ENCODE assay signal across 8 cellular contexts in the genomic region with DNA sequence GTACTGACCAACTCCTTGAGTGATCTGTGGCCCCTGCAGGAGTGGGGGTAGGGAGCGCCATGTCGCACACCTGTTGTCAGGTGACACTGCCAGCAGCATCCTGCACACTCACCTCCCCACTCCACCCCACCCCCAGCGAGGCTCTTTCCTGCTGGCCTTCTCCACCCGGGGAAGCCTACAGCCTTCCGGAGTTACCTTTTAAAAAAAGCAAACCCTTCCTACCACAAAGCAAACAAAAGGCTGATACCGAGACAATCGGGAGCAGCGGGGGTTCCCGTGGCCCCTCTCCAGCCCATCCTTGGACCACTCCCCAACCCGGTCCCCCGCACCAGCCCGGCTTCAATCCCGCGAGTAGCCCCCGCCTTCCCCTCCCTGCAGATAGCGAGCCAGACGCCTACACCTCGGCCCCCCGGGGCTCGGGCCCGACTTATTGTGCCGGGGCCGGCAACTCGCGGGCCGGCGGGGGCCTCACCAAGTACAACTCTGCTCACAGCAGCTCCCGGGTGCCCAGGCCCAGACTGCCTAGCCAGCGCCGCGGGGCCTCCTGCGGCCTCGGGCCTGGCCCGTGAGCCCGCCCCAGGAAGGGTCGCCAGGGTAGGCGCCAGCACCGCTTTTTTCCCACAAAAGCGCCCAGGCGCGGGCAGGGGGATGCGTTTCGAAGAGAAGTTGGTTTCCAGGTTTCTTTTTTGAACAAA. TPM values are rescaled to one million over a fixed set of nuclear protein-coding genes. Genes with fewer than 3 reads are reported as not detected.
DNase-seq lines count a peak whose midpoint lies in the region; ATAC-seq, FAIRE-seq and TF ChIP-seq lines count a peak whose summit lies in the region.

No MANE protein-coding gene starts in this region.

- peak; percentile 48 for ATAC-seq in GM21723 (IDR thresholded peaks at IDR 0.05; ENCODE audit: unreplicated experiment)
- ATAC-seq in activated CD4-positive, CD25-positive, alpha-beta regulatory T cell treated with anti-CD3 and anti-CD28 coated beads, Interleukin-2, amount 50 U/mL, for 24 hours, result peak; percentile 44 to 51
- ATAC-seq in thoracic aorta (ENCODE audit: insufficient number of reproducible peaks, low FRiP score, low read depth), result no peak

- H3K18ac ChIP-seq in H1 (ENCODE audit: extremely low read depth, low read length), result 0 out of 2 replicates have a peak overlapping the region, but pooled peaks have one; percentile 24

- no peak overlapping the region for H2BK5ac ChIP-seq in H1 (ENCODE audit: low read depth, low read length)

- H3K79me2 ChIP-seq in DOHH2 (ENCODE audit: control insufficient read depth, low read length), result peaks cover 68% of the 10 kb centered on the region
- peaks cover 61% of the 10 kb centered on the region for H3K79me2 ChIP-seq in MM.1S (ENCODE audit: low read length)
- peaks cover 0 to 44% of the 10 kb centered on the region in 2 experiments; a peak in 2 of 4 replicates for H3K79me2 ChIP-seq in H1 (ENCODE audit: control insufficient read depth in 1 of 2, insufficient read depth in 2 of 2, low read length in 2 of 2)

- FAIRE-seq in H1 (lab: Jason Lieb, UNC), result no peak

- H3K4ac ChIP-seq in H1 (replicated peaks; ENCODE audit: insufficient read length, low read depth, low read length), result no peak overlapping the region

- no peak overlapping the region for H2BK15ac ChIP-seq in H1 (ENCODE audit: low read length)

- CTCF ChIA-PET in H1 (lab: Charles Lee; ENCODE audit: partially characterized antibody), result interaction anchor here (0.6 kb wide), 1 partner anchor 328 kb away, joined by 3 read pairs; no protein-coding TSS in a partner anchor

- no peak overlapping the region for H3K23ac ChIP-seq in H1 (ENCODE audit: insufficient read length)

- H3K4me1 ChIP-seq in DOHH2 (ENCODE audit: control insufficient read depth, low read length) (peaks cover 53% of the 10 kb centered on the region), MM.1S (ENCODE audit: low read length) (peaks cover 47% of the 10 kb centered on the region), H1 (replicated peaks in 1 of 4; ENCODE audit: control insufficient read depth in 3 of 4, insufficient read depth in 4 of 4, low read length in 3 of 4) (peaks cover 7 to 24% (median 12%) of the 10 kb centered on the region in 4 experiments), thoracic aorta (ENCODE audit: control insufficient read depth in 1 of 2, low read depth in 2 of 2) (peaks cover 24 to 38% of the 10 kb centered on the region in 2 donors)

- H3K27me3 ChIP-seq in DOHH2 (ENCODE audit: control insufficient read depth, low read length), result no peaks in the 10 kb centered on the region
- H3K27me3 ChIP-seq in MM.1S (replicated peaks; ENCODE audit: insufficient read depth, low read length), result no peaks in the 10 kb centered on the region
- peaks cover 6 to 35% (median 29%) of the 10 kb centered on the region in 4 experiments for H3K27me3 ChIP-seq in H1 (replicated peaks in 1 of 4; ENCODE audit: control insufficient read depth in 3 of 4, extremely low read depth in 1 of 4, insufficient read depth in 3 of 4, low read length in 3 of 4)
- no peaks in the 10 kb centered on the region for H3K27me3 ChIP-seq in thoracic aorta (replicated peaks; ENCODE audit: insufficient read depth)

- H2BK12ac ChIP-seq in H1 (ENCODE audit: low read depth, low read length), result no peak overlapping the region

- no peak overlapping the region for H4K5ac ChIP-seq in H1 (ENCODE audit: insufficient read length, low read depth, low read length)

- H2AFZ ChIP-seq in MM.1S (ENCODE audit: low read length) (peak overlapping the region; percentile 61; the same call in 1 of the 2 replicates), H1 (ENCODE audit: low read length) (no peak overlapping the region)

- H3K4me2 ChIP-seq in DOHH2 (ENCODE audit: low read length) (peak overlapping the region; percentile 94), MM.1S (ENCODE audit: low read depth, low read length) (peak overlapping the region; percentile 98), H1 (ENCODE audit: insufficient read depth in 1 of 2, low read depth in 2 of 2, low read length in 2 of 2) (peak overlapping the region; percentile 69 to 95)

- POLR2A ChIA-PET in H1 (lab: Charles Lee; ENCODE audit: partially characterized antibody), result interaction anchor here (1.0 to 1.3 kb wide), 2 partner anchors 13 to 26 kb away, joined by 3 read pairs; no protein-coding TSS in a partner anchor

- TF ChIP-seq EP300 in H1 (IDR thresholded peaks at IDR 0.05; ENCODE audit: borderline replicate concordance in 1 of 2, low read depth in 2 of 2, low read length in 2 of 2), result no peak

- no peaks in the 10 kb centered on the region for H3K9me2 ChIP-seq in DOHH2 (replicated peaks; ENCODE audit: control insufficient read depth, low read length)
- H3K9me2 ChIP-seq in MM.1S (replicated peaks; ENCODE audit: insufficient read depth, low read length), result no peaks in the 10 kb centered on the region

- no peak for TF ChIP-seq RAD21 in H1 (IDR thresholded peaks at IDR 0.05 in 1 of 2, conservative IDR thresholded peaks at IDR 0.05 in 1 of 2; ENCODE audit: low read depth in 2 of 2, low read length in 2 of 2)

- H2BK20ac ChIP-seq in H1 (ENCODE audit: low read length), result no peak overlapping the region

- H3K14ac ChIP-seq in H1 (ENCODE audit: insufficient read length), result no peak overlapping the region

- WGBS in H1 (ENCODE audit: extremely low coverage in 1 of 2, insufficient coverage in 1 of 2, insufficient read length in 1 of 2, insufficient replicate concordance in 2 of 2, low coverage in 1 of 2, low lambda C conversion rate in 2 of 2, missing lambda C conversion rate in 1 of 2), 2 experiments, result 1% methylated on average over 30 of the region's 43 CpGs; no CpG with 5 or more reads in 1 of the 2 experiments

- no peak overlapping the region for H2AK5ac ChIP-seq in H1 (ENCODE audit: low read depth, low read length)

- H3K4me3 ChIP-seq in DOHH2 (ENCODE audit: low read length) (peak overlapping the region; percentile 84), MM.1S (ENCODE audit: low read length) (peak overlapping the region; percentile 99), H1 (ENCODE audit: extremely low read depth in 1 of 4, insufficient read depth in 2 of 4, low read depth in 3 of 4, low read length in 4 of 4) (peak overlapping the region; percentile 40 to 82 (median 53)), thoracic aorta (peak overlapping the region; percentile 79)

- no peak overlapping the region for H4K91ac ChIP-seq in H1 (replicated peaks; ENCODE audit: insufficient read length, low read length)

- peak overlapping the region; percentile 81 for H4K8ac ChIP-seq in H1 (ENCODE audit: extremely low read depth, insufficient read depth, low read length)

- peak overlapping the region; percentile 99 for H3K9ac ChIP-seq in MM.1S (ENCODE audit: low read length)
- peak overlapping the region; percentile 43 to 70 (median 58); a peak in 5 of 7 replicates for H3K9ac ChIP-seq in H1 (replicated peaks in 1 of 4; ENCODE audit: extremely low read depth in 1 of 4, low read depth in 3 of 4, low read length in 3 of 4)

- peaks cover 14% of the 10 kb centered on the region for H3K23me2 ChIP-seq in H1 (ENCODE audit: low read depth, low read length)

- H3K9me3 ChIP-seq in DOHH2 (ENCODE audit: control insufficient read depth, insufficient read depth, low read length) (no peaks in the 10 kb centered on the region), MM.1S (replicated peaks; ENCODE audit: insufficient read depth, low read length) (no peaks in the 10 kb centered on the region), H1 (ENCODE audit: insufficient read depth in 2 of 2, low read depth in 1 of 2, low read length in 1 of 2) (no peaks in the 10 kb centered on the region; a peak in 1 of 4 replicates), thoracic aorta (no peaks in the 10 kb centered on the region)

- TF ChIP-seq CTCF in DOHH2 (IDR thresholded peaks at IDR 0.05; ENCODE audit: low read depth, low read length, poor library complexity, severe bottlenecking), result no peak
- no peak for TF ChIP-seq CTCF in MM.1S (IDR thresholded peaks at IDR 0.05; ENCODE audit: low read length)
- no peak for TF ChIP-seq CTCF in H1 (IDR thresholded peaks at IDR 0.05; ENCODE audit: control extremely low read depth in 1 of 3, insufficient read depth in 1 of 3, low read depth in 1 of 3, low read length in 3 of 3)
- no peak for TF ChIP-seq CTCF in thoracic aorta (IDR thresholded peaks at IDR 0.05)

- H3K36me3 ChIP-seq in DOHH2 (ENCODE audit: control insufficient read depth, low read length), result peaks cover 50% of the 10 kb centered on the region
- no peaks in the 10 kb centered on the region; the same call in 1 of the 2 replicates for H3K36me3 ChIP-seq in MM.1S (replicated peaks; ENCODE audit: insufficient read depth, low read length)
- H3K36me3 ChIP-seq in H1 (ENCODE audit: control insufficient read depth in 2 of 4, insufficient read depth in 4 of 4, low read length in 3 of 4), result no peaks in the 10 kb centered on the region
- H3K36me3 ChIP-seq in thoracic aorta, result no peaks in the 10 kb centered on the region

- no peak overlapping the region for H2BK120ac ChIP-seq in H1 (replicated peaks; ENCODE audit: low read depth, low read length)

- H4K20me1 ChIP-seq in DOHH2 (ENCODE audit: control insufficient read depth, insufficient read depth, low read depth, low read length), result peaks cover 31% of the 10 kb centered on the region
- H4K20me1 ChIP-seq in MM.1S (ENCODE audit: insufficient read depth, low read length), result peaks cover 47% of the 10 kb centered on the region
- H4K20me1 ChIP-seq in H1 (replicated peaks in 1 of 2; ENCODE audit: control insufficient read depth in 1 of 2, insufficient read depth in 2 of 2, low read length in 2 of 2), result peaks cover 17 to 33% of the 10 kb centered on the region in 2 experiments

- TF ChIP-seq POLR2A in H1 (IDR thresholded peaks at IDR 0.05; ENCODE audit: control extremely low read depth in 1 of 2, low read depth in 2 of 2, low read length in 2 of 2), result no peak; a peak in 1 of 3 replicates

- DNase-seq in MM.1S (peak; percentile 79), H1 (ENCODE audit: low read depth in 1 of 2, low spot score in 2 of 2) (peak in 1 of 2 experiments; percentile 78), myocyte (ENCODE audit: low read depth) (peak; percentile 30), thoracic aorta (ENCODE audit: low spot score) (no peak), Kasumi-1 (lab: John Stamatoyannopoulos, UW) (no peak)

- H3F3A ChIP-seq in DOHH2 (ENCODE audit: control insufficient read depth, insufficient read depth), result no peaks in the 10 kb centered on the region
- peaks cover 13% of the 10 kb centered on the region for H3F3A ChIP-seq in MM.1S (ENCODE audit: insufficient read depth, low read length)

- peak overlapping the region; percentile 68 for H3K27ac ChIP-seq in DOHH2 (ENCODE audit: low read depth, low read length)
- peak overlapping the region; percentile 93 for H3K27ac ChIP-seq in MM.1S (ENCODE audit: low read length)
- H3K27ac ChIP-seq in H1 (ENCODE audit: low read depth, low read length), result no peak overlapping the region; the same call in 1 of the 2 replicates
- H3K27ac ChIP-seq in thoracic aorta, result peak overlapping the region; percentile 75 to 79

- H3K56ac ChIP-seq in H1 (replicated peaks; ENCODE audit: insufficient read length, low read depth, low read length), result no peak overlapping the region

- peaks cover 5% of the 10 kb centered on the region; the same call in 1 of the 2 replicates for H3K79me1 ChIP-seq in H1 (ENCODE audit: low read depth, low read length)

RNA-seq across cellular contexts. Expression of a gene that starts 0.7 kb away (rescaled TPM):
- total RNA-seq in H1 (2021; fragmentation: NEBNext Ultra II Directional; extraction: Animal tissue kit (Norgen Biotek cat#: 25700)), result 92.3 and 102 TPM in 2 replicates
- 55.1 and 60.0 TPM in 2 replicates for polyA plus RNA-seq in H1 (2011; rRNA removed)
- 78.9 TPM for polyA plus RNA-seq in H1 (2011; cell fraction: cytosol; rRNA removed)
- polyA plus RNA-seq in H1 (2011; cell fraction: nucleus; rRNA removed), result 95.4 TPM
- 93.5 to 118 TPM (median 108 TPM) in 4 replicates for polyA plus RNA-seq in H1 (2012, experiment 1 of 2)
- 69.7 TPM for polyA plus RNA-seq in H1 (2012, experiment 2 of 2)
- 90.7 TPM for polyA plus RNA-seq in H1 (2013, experiment 1 of 2)
- 89.3 TPM for polyA plus RNA-seq in H1 (2013, experiment 2 of 2)
- 51.3 and 63.5 TPM in 2 replicates for polyA minus RNA-seq in H1 (2011; rRNA and poly(A)+ RNA removed)
- 26.9 TPM for polyA minus RNA-seq in H1 (2011; cell fraction: cytosol; rRNA and poly(A)+ RNA removed)
- 69.4 TPM for polyA minus RNA-seq in H1 (2011; cell fraction: nucleus; rRNA and poly(A)+ RNA removed)
- total RNA-seq in myocyte (141 and 165 TPM in 2 replicates), thoracic aorta (100 to 1,000 TPM; 153 to 192 TPM)
- polyA plus RNA-seq in myocyte (2012), result 122 TPM

RNA-seq across cellular contexts. Expression of a gene that starts 48.8 kb away (rescaled TPM):
- not detected in 2 replicates for total RNA-seq in H1 (2021; fragmentation: NEBNext Ultra II Directional; extraction: Animal tissue kit (Norgen Biotek cat#: 25700))
- polyA plus RNA-seq in H1 (2011; rRNA removed), result not detected in 2 replicates
- not detected for polyA plus RNA-seq in H1 (2011; cell fraction: cytosol; rRNA removed)
- not detected for polyA plus RNA-seq in H1 (2011; cell fraction: nucleus; rRNA removed)
- polyA plus RNA-seq in H1 (2012, experiment 1 of 2), result not detected in 4 replicates
- polyA plus RNA-seq in H1 (2012, experiment 2 of 2), result not detected
- not detected for polyA plus RNA-seq in H1 (2013, experiment 1 of 2)
- not detected for polyA plus RNA-seq in H1 (2013, experiment 2 of 2)
- polyA minus RNA-seq in H1 (2011; rRNA and poly(A)+ RNA removed), result not detected in 2 replicates
- not detected for polyA minus RNA-seq in H1 (2011; cell fraction: cytosol; rRNA and poly(A)+ RNA removed)
- not detected for polyA minus RNA-seq in H1 (2011; cell fraction: nucleus; rRNA and poly(A)+ RNA removed)
- total RNA-seq in myocyte, result not detected in 2 replicates
- not detected for polyA plus RNA-seq in myocyte (2012)
- total RNA-seq in thoracic aorta, result not detected

RNA-seq across cellular contexts. Expression of a gene that starts 53.8 kb away (rescaled TPM):
- total RNA-seq in H1 (2021; fragmentation: NEBNext Ultra II Directional; extraction: Animal tissue kit (Norgen Biotek cat#: 25700)), result not detected in 2 replicates
- not detected in 2 replicates for polyA plus RNA-seq in H1 (2011; rRNA removed)
- polyA plus RNA-seq in H1 (2011; cell fraction: cytosol; rRNA removed), result not detected
- polyA plus RNA-seq in H1 (2011; cell fraction: nucleus; rRNA removed), result not detected
- not detected in 4 replicates for polyA plus RNA-seq in H1 (2012, experiment 1 of 2)
- not detected for polyA plus RNA-seq in H1 (2012, experiment 2 of 2)
- not detected for polyA plus RNA-seq in H1 (2013, experiment 1 of 2)
- not detected for polyA plus RNA-seq in H1 (2013, experiment 2 of 2)
- not detected in 2 replicates for polyA minus RNA-seq in H1 (2011; rRNA and poly(A)+ RNA removed)
- not detected for polyA minus RNA-seq in H1 (2011; cell fraction: cytosol; rRNA and poly(A)+ RNA removed)
- polyA minus RNA-seq in H1 (2011; cell fraction: nucleus; rRNA and poly(A)+ RNA removed), result not detected
- not detected in 2 replicates for total RNA-seq in myocyte
- not detected for polyA plus RNA-seq in myocyte (2012)
- not detected for total RNA-seq in thoracic aorta

Comparison
In these comparisons a context has a peak if more than half of its experiments do, and no peak if none do; other contexts are left out.
1. DNase-seq: peak in MM.1S (single experiment) and myocyte (single experiment); none in thoracic aorta (single experiment) and Kasumi-1 (0 of 2).
2. Peak in every context shown above with its lines, with median percentiles within 50 percentile points of each other: H3K4me2 ChIP-seq and H3K4me3 ChIP-seq.